Comparison of ENCODE assay signal across 10 cellular contexts in the genomic region with DNA sequence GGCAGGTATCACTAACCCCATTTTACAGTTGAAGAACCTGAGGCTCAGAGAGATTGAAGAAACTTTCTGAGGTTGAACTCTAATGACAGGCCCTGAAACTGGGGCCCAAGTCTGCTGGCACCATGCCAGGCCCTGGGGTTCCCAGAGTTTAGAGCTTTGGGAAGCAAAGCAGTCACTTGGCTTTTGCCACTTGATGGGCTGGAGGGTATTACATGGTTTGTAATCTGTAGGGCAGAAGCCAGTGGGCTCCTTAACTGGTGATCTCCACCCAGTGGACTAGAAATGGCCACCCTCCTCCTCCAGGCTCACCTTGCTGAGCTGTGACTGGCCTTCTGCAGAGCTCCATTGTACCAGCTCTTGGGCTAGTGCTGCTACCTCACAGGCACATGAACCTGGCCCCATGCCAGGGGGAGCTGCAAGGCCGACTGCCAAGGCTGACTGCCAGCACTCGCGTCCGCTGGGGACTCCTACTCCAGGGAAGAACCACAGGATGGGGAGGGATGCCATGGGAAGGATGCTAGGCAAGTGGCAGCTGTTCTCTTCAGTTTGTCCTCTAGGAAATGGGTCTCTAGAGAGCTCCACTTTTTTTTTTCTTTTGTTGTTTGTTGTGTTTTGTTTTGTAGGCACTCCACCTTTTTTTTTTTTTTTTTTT.
DNase-seq lines count a peak whose midpoint lies in the region; ATAC-seq and TF ChIP-seq lines count a peak whose summit lies in the region.
"Had no signal": no experiment of that assay in that cellular context is flagged by ENCODE, and none has a peak within 500 bp of the region (broad histone marks: within the 10 kb centered on the region; RNA-seq: fewer than 3 reads in every experiment).

No MANE protein-coding gene starts in this region.

- TF ChIP-seq CTCF in Peyer's patch (IDR thresholded peaks at IDR 0.05), result no peak
- TF ChIP-seq CTCF in sigmoid colon (IDR thresholded peaks at IDR 0.05), result no peak

- no peak for TF ChIP-seq EP300 in sigmoid colon (IDR thresholded peaks at IDR 0.05)

- peak in 73 of 76 experiments; percentile 4 to 82 (median 64) for DNase-seq in HUDEP-2 (lab: John Stamatoyannopoulos, UW; ENCODE audit: unreplicated experiment in 76 of 76)
- peak in 2 of 3 donors; percentile 23 to 62 for DNase-seq in Peyer's patch
- DNase-seq in head of caudate nucleus, result peak; percentile 58 to 90 (median 80)
- peak; percentile 90 for DNase-seq in sigmoid colon
- no peak for DNase-seq in GM19238 (ENCODE audit: insufficient read length, low spot score)
- DNase-seq: Karpas-422; naive thymus-derived CD8-positive, alpha-beta T cell had no signal

- H3K4me3 ChIP-seq in Peyer's patch, result no peak overlapping the region
- H3K4me3 ChIP-seq in sigmoid colon, result no peak overlapping the region

- no peaks in the 10 kb centered on the region for H3K27me3 ChIP-seq in Peyer's patch
- H3K27me3 ChIP-seq in sigmoid colon, result no peaks in the 10 kb centered on the region

- intact Hi-C loops in head of caudate nucleus (cut with DNase I) (no loop called here), sigmoid colon (cut with DNase I) (no loop called here)

- H3K27ac ChIP-seq in Peyer's patch (no peak overlapping the region), sigmoid colon (no peak overlapping the region)

- no peak for ATAC-seq in HG03521 (IDR thresholded peaks at IDR 0.05; ENCODE audit: unreplicated experiment)
- ATAC-seq in GM18858 (IDR thresholded peaks at IDR 0.05; ENCODE audit: unreplicated experiment), result no peak
- no peak for ATAC-seq in HG03280 (IDR thresholded peaks at IDR 0.05; ENCODE audit: unreplicated experiment)
- ATAC-seq: naive thymus-derived CD8-positive, alpha-beta T cell had no signal

- no peak for TF ChIP-seq POLR2A in Peyer's patch (IDR thresholded peaks at IDR 0.05)
- no peak for TF ChIP-seq POLR2A in sigmoid colon (IDR thresholded peaks at IDR 0.05)

- H3K4me1 ChIP-seq in Peyer's patch (no peaks in the 10 kb centered on the region), sigmoid colon (peaks cover 0 to 7% (median 0%) of the 10 kb centered on the region in 4 donors)

- H3K36me3 ChIP-seq in Peyer's patch, result peaks cover 0 to 41% (median 0%) of the 10 kb centered on the region in 3 donors
- H3K36me3 ChIP-seq in sigmoid colon, result peaks cover 0 to 32% (median 8%) of the 10 kb centered on the region in 4 donors

- 22 to 61% methylated on average over 4 of the region's 4 CpGs for WGBS in sigmoid colon, 2 donors

- H3K9me3 ChIP-seq in Peyer's patch (no peaks in the 10 kb centered on the region), sigmoid colon (no peaks in the 10 kb centered on the region)
